Comparison of ENCODE assay signal across 1 cellular context in genomic region chr9:87643778-87644570, GRCh38.
TF ChIP-seq lines count a peak whose summit lies in the region.

No MANE protein-coding gene starts in this region.

TF ChIP-seq in K562, 482 proteins besides CTCF, POLR2A, EP300 and RAD21 (continued from another document):
- TF ChIP-seq MBD1 (CRISPR knock-in tag; IDR thresholded peaks at IDR 0.05): no peak
